ENCODE assay signal across 11 cellular contexts in genomic region chr4:153137168-153137567, GRCh38.
DNase-seq lines count a peak whose midpoint lies in the region; ATAC-seq and TF ChIP-seq lines count a peak whose summit lies in the region.
"Had no signal": no experiment of that assay in that cellular context is flagged by ENCODE, and none has a peak within 500 bp of the region (broad histone marks: within the 10 kb centered on the region; RNA-seq: fewer than 3 reads in every experiment).

No MANE protein-coding gene starts in this region.

- WGBS in tibial nerve, 2 donors = 31% methylated on average over 6 of the region's 6 CpGs

- DNase-seq in HPDE6-E6E7 (ENCODE audit: extremely low spot score) (peak; percentile 69), adipocyte (ENCODE audit: low read depth) (peak; percentile 94), foreskin fibroblast (peak; percentile 71 to 84), substantia nigra (lab: John Stamatoyannopoulos, UW) (no peak), tibial nerve (ENCODE audit: low spot score in 2 of 2) (no peak), COR-L47 (lab: John Stamatoyannopoulos, UW) (no peak)
- no peak for DNase-seq in activated CD4-positive, CD25-positive, alpha-beta regulatory T cell treated with anti-CD3 and anti-CD28 coated beads, Interleukin-2, amount 50 U/mL, for 72 hours
- DNase-seq: activated CD4-positive, alpha-beta T cell treated with anti-CD3 and anti-CD28 coated beads for 4 hours; NCI-H1092 had no signal

- no peaks in the 10 kb centered on the region for H3K9me3 ChIP-seq in adipocyte (ENCODE audit: control insufficient read depth, low read length)
- H3K9me3 ChIP-seq in tibial nerve = no peaks in the 10 kb centered on the region

- TF ChIP-seq POLR2A in tibial nerve (IDR thresholded peaks at IDR 0.05) = no peak

- H3K36me3 ChIP-seq in adipocyte (ENCODE audit: control insufficient read depth, insufficient read depth, low read length, severe bottlenecking) (no peaks in the 10 kb centered on the region), tibial nerve (no peaks in the 10 kb centered on the region)

- peaks cover 12% of the 10 kb centered on the region for H3K4me1 ChIP-seq in adipocyte (ENCODE audit: control insufficient read depth, insufficient read depth, low read length)
- peaks cover 0 to 21% (median 4%) of the 10 kb centered on the region in 4 donors for H3K4me1 ChIP-seq in tibial nerve

- no peak overlapping the region for H3K9ac ChIP-seq in adipocyte (ENCODE audit: low read length)

- no peaks in the 10 kb centered on the region for H3K27me3 ChIP-seq in adipocyte (replicated peaks; ENCODE audit: control insufficient read depth, insufficient read depth, low read length)
- no peaks in the 10 kb centered on the region for H3K27me3 ChIP-seq in tibial nerve

- no peak for TF ChIP-seq EP300 in tibial nerve (IDR thresholded peaks at IDR 0.05)

- H3K4me3 ChIP-seq in adipocyte (ENCODE audit: low read length) (no peak overlapping the region), foreskin fibroblast (ENCODE audit: low read depth in 1 of 2, low read length in 2 of 2) (no peak overlapping the region), tibial nerve (no peak overlapping the region)

- no peak for ATAC-seq in HG02571 (IDR thresholded peaks at IDR 0.05; ENCODE audit: unreplicated experiment)
- ATAC-seq: activated naive CD4-positive, alpha-beta T cell treated with anti-CD3 and anti-CD28 coated beads, Interleukin-2, amount 50 U/mL, for 72 hours had no signal

- no peak for TF ChIP-seq CTCF in foreskin fibroblast (IDR thresholded peaks at IDR 0.05; ENCODE audit: low read depth, low read length)
- no peak for TF ChIP-seq CTCF in tibial nerve (IDR thresholded peaks at IDR 0.05)

- peak overlapping the region; percentile 93 for H3K27ac ChIP-seq in substantia nigra (ENCODE audit: low read depth, low read length, poor library complexity, severe bottlenecking)
- no peak overlapping the region for H3K27ac ChIP-seq in tibial nerve

Comparison
In these comparisons a context has a peak if more than half of its experiments do, and no peak if none do; other contexts are left out.
1. DNase-seq: peak in HPDE6-E6E7 (single experiment), adipocyte (single experiment) and foreskin fibroblast (2 of 2); none in substantia nigra (0 of 49), tibial nerve (0 of 2), COR-L47 (single experiment) and activated CD4-positive, CD25-positive, alpha-beta regulatory T cell treated with anti-CD3 and anti-CD28 coated beads, Interleukin-2, amount 50 U/mL, for 72 hours (single experiment).